In the genomic region with DNA sequence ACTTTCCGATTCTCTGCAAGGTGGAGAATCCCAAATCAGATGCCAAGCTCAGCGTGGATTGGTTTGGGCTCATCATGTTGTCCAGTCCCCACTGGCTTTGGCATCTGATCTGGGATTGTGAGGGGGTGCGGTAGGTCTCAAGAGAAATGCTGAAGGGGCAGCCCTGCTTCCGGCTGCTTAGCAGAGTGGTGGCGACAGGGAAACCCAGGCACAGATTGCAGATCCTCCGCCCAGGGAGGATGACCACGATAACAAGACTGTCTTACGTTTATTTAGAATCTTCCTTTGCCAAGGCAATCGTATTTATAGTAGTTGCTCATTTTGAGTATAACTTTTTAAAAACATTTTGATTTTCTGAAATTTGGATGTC, we compare ENCODE assay signal across 24 cellular contexts.
DNase-seq lines count a peak whose midpoint lies in the region; ATAC-seq and TF ChIP-seq lines count a peak whose summit lies in the region.
"Had no signal": no experiment of that assay in that cellular context is flagged by ENCODE, and none has a peak within 500 bp of the region (broad histone marks: within the 10 kb centered on the region; RNA-seq: fewer than 3 reads in every experiment).

No MANE protein-coding gene starts in this region.

- no peak overlapping the region for H3K9ac ChIP-seq in GM23248

- no peaks in the 10 kb centered on the region for H3K9me3 ChIP-seq in GM23248 (ENCODE audit: low read depth)
- H3K9me3 ChIP-seq in Panc1 (ENCODE audit: control insufficient read depth, insufficient read depth, low read depth, low read length), result no peaks in the 10 kb centered on the region
- H3K9me3 ChIP-seq in left lung, result no peaks in the 10 kb centered on the region
- H3K9me3 ChIP-seq in WERI-Rb-1 (ENCODE audit: severe bottlenecking), result no peaks in the 10 kb centered on the region
- H3K9me3 ChIP-seq: suprapubic skin had no signal

- TF ChIP-seq CTCF in Panc1 (IDR thresholded peaks at IDR 0.05) (no peak), left lung (IDR thresholded peaks at IDR 0.05) (no peak), WERI-Rb-1 (IDR thresholded peaks at IDR 0.05; ENCODE audit: low read depth, low read length) (no peak)

- intact Hi-C loops in Panc1 (cut with micrococcal nuclease; ENCODE audit: unreplicated experiment) (loop anchor here (5.0 to 10.0 kb wide), 2 partner anchors 99 to 283 kb away; no protein-coding TSS in a partner anchor), left lung (cut with DNase I) (no loop called here), sciatic nerve (cut with DNase I) (no loop called here)

- 62 to 63% methylated on average over 9 of the region's 9 CpGs for WGBS in GM23248 (ENCODE audit: low coverage in 1 of 2, low lambda C conversion rate in 2 of 2, missing lambda C conversion rate in 2 of 2), 2 experiments

- H3K9me2 ChIP-seq in GM23248 (ENCODE audit: insufficient read depth), result no peaks in the 10 kb centered on the region

- in situ Hi-C loops in GM23248 (cut with MboI) (no loop called here), Panc1 (cut with HindIII; ENCODE audit: low pct_unique_long_range_greater_than_20kb, low sequenced_read_pairs) (no loop called here)

- DNase-seq in GM23248, result no peak
- DNase-seq in Panc1 (ENCODE audit: low read depth, low spot score), result no peak
- no peak for DNase-seq in left lung
- DNase-seq in sciatic nerve (ENCODE audit: low spot score), result no peak
- DNase-seq in hippocampal formation (lab: John Stamatoyannopoulos, UW), result no peak
- no peak for DNase-seq in WERI-Rb-1
- DNase-seq: activated CD4-positive, alpha-beta T cell treated with anti-CD3 and anti-CD28 coated beads for 36 hours; activated effector memory CD4-positive, alpha-beta T cell treated with Interleukin-2 at 50 U/mL for 16 hours; activated T-cell treated with anti-CD3 and anti-CD28 coated beads for 4 hours; CD8-positive, alpha-beta memory T cell; dermis blood vessel endothelial cell; islet precursor cell; NCI-H1417 treated with DMSO at 0.1 percent for 48 hours; NCI-H2081; NCI-H2227 treated with DMSO at 0.1 percent for 48 hours; NCI-H82; stimulated activated CD4-positive, alpha-beta T cell treated with anti-CD3 and anti-CD28 coated beads, Interleukin-15, amount 100 ng/mL, for 24 hours; stimulated activated naive B cell treated with anti-CD40 and anti-IgM and Interleukin-4, amounts not matched to agents 10 μg/mL and 1 μg/mL and 100 μg/mL, for 72 hours had no signal

- POLR2A ChIA-PET in Panc1 (lab: Charles Lee), result no interaction called here

- 0 out of 2 replicates have a peak, but pooled peaks cover 21% of the 10 kb centered on the region for H3F3A ChIP-seq in GM23248 (ENCODE audit: insufficient read depth)

- H3K36me3 ChIP-seq in GM23248 (ENCODE audit: low read depth) (no peaks in the 10 kb centered on the region), Panc1 (ENCODE audit: control insufficient read depth, insufficient read depth, low read length) (no peaks in the 10 kb centered on the region), left lung (no peaks in the 10 kb centered on the region), WERI-Rb-1 (no peaks in the 10 kb centered on the region)
- H3K36me3 ChIP-seq: suprapubic skin had no signal

- H3K79me2 ChIP-seq in GM23248 (ENCODE audit: insufficient read depth), result no peaks in the 10 kb centered on the region

- peak overlapping the region; percentile 36 for H3K27ac ChIP-seq in GM23248
- peak overlapping the region; percentile 67; the same call in 1 of the 2 replicates for H3K27ac ChIP-seq in Panc1 (ENCODE audit: low read length)
- no peak overlapping the region for H3K27ac ChIP-seq in left lung
- no peak overlapping the region for H3K27ac ChIP-seq in WERI-Rb-1
- H3K27ac ChIP-seq: SK-N-MC, suprapubic skin had no signal

- H3K4me1 ChIP-seq in GM23248 (ENCODE audit: insufficient read depth) (peaks cover 39% of the 10 kb centered on the region), Panc1 (ENCODE audit: control insufficient read depth, insufficient read depth, low read length) (peaks cover 6% of the 10 kb centered on the region), left lung (peaks cover 10 to 56% of the 10 kb centered on the region in 2 donors)

- peak overlapping the region; percentile 27 for H2AFZ ChIP-seq in GM23248

- ATAC-seq in Panc1 (no peak), left lung (peak; percentile 1), sciatic nerve (peak; percentile 70), GM21381 (IDR thresholded peaks at IDR 0.05; ENCODE audit: unreplicated experiment) (no peak), GM19023 (IDR thresholded peaks at IDR 0.05; ENCODE audit: unreplicated experiment) (no peak)
- ATAC-seq: activated CD4-positive, alpha-beta T cell treated with anti-CD3 and anti-CD28 coated beads for 36 hours; K562; stimulated activated naive B cell treated with anti-CD40 and anti-IgM and Interleukin-4, amounts not matched to agents 10 μg/mL and 1 μg/mL and 100 μg/mL, for 72 hours had no signal

- no peaks in the 10 kb centered on the region for H4K20me1 ChIP-seq in GM23248 (ENCODE audit: insufficient read depth)

- no peaks in the 10 kb centered on the region for H3K27me3 ChIP-seq in GM23248 (replicated peaks; ENCODE audit: insufficient read depth)
- H3K27me3 ChIP-seq in Panc1 (ENCODE audit: control insufficient read depth, insufficient read depth, low read length), result no peaks in the 10 kb centered on the region
- no peaks in the 10 kb centered on the region for H3K27me3 ChIP-seq in left lung
- H3K27me3 ChIP-seq in WERI-Rb-1 (ENCODE audit: insufficient read depth, low read depth, severe bottlenecking), result no peaks in the 10 kb centered on the region
- H3K27me3 ChIP-seq: suprapubic skin had no signal

- peak overlapping the region; percentile 37 for H3K4me2 ChIP-seq in GM23248 (ENCODE audit: unreplicated experiment)

- H3K4me3 ChIP-seq in GM23248, result no peak overlapping the region
- no peak overlapping the region for H3K4me3 ChIP-seq in Panc1 (ENCODE audit: low read depth in 2 of 2, low read length in 2 of 2)
- H3K4me3 ChIP-seq in left lung, result no peak overlapping the region
- H3K4me3 ChIP-seq in WERI-Rb-1 (ENCODE audit: low read depth, low read length), result no peak overlapping the region
- H3K4me3 ChIP-seq: K562, lung, SK-N-MC, suprapubic skin had no signal

- BruUV-seq in Panc1 (replicated peaks; lab: Mats Ljungman, UMichigan), result no TSS peak

- CTCF ChIA-PET in Panc1 (lab: Charles Lee), result no interaction called here

Comparison
In these comparisons a context has a peak if more than half of its experiments do, and no peak if none do; other contexts are left out.
1. H3K27ac ChIP-seq: peak in GM23248 (single experiment) and Panc1 (single experiment); none in left lung (0 of 2) and WERI-Rb-1 (single experiment).
2. ATAC-seq: peak in left lung (single experiment) and sciatic nerve (single experiment); none in Panc1 (single experiment), GM21381 (single experiment) and GM19023 (single experiment).